1 cellular context compared by ENCODE assay signal in the genomic region with DNA sequence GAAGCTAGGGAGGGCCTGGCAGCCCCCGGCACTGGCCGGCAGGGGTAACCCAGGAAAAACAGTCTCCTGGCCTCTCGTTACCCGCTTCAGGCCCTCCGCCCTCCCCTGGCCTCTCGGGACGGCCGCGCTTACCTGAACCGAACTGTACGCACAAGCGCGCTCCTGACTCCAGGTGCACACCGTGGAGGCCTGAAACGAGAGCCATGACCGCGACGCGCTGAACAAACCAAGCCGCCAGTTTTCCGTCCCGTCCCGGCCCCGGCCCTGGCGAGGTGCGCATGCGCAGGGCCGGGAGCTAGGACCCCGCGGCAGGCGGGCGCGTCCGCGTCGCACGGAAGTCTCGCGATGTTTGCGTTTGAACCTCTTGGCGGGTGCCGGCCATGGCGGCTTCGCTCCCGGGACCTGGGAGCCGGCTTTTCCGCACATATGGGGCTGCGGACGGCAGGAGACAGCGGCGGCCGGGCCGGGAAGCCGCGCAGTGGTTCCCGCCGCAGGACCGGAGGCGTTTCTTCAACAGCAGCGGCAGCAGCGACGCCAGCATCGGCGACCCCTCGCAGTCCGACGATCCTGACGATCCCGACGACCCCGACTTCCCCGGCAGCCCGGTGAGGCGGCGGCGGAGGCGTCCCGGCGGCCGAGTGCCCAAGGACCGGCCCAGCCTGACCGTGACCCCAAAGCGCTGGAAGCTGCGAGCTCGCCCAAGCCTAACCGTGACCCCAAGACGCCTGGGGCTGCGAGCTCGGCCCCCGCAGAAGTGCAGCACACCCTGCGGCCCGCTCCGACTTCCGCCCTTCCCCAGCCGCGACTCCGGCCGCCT.
TF ChIP-seq lines count a peak whose summit lies in the region.

A gene (plus strand): TSS at position 348 of the 817 bp plus-strand sequence. CDS start 33 bp downstream, at position 381.

TF ChIP-seq in HepG2, 621 proteins besides CTCF, POLR2A, EP300 and RAD21 (continued from another document and continues in another):
- TF ChIP-seq, protein P1, sequence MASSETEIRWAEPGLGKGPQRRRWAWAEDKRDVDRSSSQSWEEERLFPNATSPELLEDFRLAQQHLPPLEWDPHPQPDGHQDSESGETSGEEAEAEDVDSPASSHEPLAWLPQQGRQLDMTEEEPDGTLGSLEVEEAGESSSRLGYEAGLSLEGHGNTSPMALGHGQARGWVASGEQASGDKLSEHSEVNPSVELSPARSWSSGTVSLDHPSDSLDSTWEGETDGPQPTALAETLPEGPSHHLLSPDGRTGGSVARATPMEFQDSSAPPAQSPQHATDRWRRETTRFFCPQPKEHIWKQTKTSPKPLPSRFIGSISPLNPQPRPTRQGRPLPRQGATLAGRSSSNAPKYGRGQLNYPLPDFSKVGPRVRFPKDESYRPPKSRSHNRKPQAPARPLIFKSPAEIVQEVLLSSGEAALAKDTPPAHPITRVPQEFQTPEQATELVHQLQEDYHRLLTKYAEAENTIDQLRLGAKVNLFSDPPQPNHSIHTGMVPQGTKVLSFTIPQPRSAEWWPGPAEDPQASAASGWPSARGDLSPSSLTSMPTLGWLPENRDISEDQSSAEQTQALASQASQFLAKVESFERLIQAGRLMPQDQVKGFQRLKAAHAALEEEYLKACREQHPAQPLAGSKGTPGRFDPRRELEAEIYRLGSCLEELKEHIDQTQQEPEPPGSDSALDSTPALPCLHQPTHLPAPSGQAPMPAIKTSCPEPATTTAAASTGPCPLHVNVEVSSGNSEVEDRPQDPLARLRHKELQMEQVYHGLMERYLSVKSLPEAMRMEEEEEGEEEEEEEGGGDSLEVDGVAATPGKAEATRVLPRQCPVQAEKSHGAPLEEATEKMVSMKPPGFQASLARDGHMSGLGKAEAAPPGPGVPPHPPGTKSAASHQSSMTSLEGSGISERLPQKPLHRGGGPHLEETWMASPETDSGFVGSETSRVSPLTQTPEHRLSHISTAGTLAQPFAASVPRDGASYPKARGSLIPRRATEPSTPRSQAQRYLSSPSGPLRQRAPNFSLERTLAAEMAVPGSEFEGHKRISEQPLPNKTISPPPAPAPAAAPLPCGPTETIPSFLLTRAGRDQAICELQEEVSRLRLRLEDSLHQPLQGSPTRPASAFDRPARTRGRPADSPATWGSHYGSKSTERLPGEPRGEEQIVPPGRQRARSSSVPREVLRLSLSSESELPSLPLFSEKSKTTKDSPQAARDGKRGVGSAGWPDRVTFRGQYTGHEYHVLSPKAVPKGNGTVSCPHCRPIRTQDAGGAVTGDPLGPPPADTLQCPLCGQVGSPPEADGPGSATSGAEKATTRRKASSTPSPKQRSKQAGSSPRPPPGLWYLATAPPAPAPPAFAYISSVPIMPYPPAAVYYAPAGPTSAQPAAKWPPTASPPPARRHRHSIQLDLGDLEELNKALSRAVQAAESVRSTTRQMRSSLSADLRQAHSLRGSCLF (CRISPR knock-in tag; IDR thresholded peaks at IDR 0.05; ENCODE audit: borderline replicate concordance), result no peak
- TF ChIP-seq, protein P2, sequence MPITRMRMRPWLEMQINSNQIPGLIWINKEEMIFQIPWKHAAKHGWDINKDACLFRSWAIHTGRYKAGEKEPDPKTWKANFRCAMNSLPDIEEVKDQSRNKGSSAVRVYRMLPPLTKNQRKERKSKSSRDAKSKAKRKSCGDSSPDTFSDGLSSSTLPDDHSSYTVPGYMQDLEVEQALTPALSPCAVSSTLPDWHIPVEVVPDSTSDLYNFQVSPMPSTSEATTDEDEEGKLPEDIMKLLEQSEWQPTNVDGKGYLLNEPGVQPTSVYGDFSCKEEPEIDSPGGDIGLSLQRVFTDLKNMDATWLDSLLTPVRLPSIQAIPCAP (CRISPR knock-in tag; IDR thresholded peaks at IDR 0.05; ENCODE audit: low read depth), result 0 out of 2 replicates have a peak, but pooled peaks have one; percentile 49
- TF ChIP-seq, protein P3, sequence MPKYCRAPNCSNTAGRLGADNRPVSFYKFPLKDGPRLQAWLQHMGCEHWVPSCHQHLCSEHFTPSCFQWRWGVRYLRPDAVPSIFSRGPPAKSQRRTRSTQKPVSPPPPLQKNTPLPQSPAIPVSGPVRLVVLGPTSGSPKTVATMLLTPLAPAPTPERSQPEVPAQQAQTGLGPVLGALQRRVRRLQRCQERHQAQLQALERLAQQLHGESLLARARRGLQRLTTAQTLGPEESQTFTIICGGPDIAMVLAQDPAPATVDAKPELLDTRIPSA (CRISPR knock-in tag; IDR thresholded peaks at IDR 0.05; ENCODE audit: borderline replicate concordance), result no peak; the same call in 1 of the 2 replicates
- TF ChIP-seq, protein P4, sequence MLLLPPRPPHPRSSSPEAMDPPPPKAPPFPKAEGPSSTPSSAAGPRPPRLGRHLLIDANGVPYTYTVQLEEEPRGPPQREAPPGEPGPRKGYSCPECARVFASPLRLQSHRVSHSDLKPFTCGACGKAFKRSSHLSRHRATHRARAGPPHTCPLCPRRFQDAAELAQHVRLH (CRISPR knock-in tag; IDR thresholded peaks at IDR 0.05; ENCODE audit: borderline replicate concordance, low read depth), result peak; percentile 95
- TF ChIP-seq, protein P5, sequence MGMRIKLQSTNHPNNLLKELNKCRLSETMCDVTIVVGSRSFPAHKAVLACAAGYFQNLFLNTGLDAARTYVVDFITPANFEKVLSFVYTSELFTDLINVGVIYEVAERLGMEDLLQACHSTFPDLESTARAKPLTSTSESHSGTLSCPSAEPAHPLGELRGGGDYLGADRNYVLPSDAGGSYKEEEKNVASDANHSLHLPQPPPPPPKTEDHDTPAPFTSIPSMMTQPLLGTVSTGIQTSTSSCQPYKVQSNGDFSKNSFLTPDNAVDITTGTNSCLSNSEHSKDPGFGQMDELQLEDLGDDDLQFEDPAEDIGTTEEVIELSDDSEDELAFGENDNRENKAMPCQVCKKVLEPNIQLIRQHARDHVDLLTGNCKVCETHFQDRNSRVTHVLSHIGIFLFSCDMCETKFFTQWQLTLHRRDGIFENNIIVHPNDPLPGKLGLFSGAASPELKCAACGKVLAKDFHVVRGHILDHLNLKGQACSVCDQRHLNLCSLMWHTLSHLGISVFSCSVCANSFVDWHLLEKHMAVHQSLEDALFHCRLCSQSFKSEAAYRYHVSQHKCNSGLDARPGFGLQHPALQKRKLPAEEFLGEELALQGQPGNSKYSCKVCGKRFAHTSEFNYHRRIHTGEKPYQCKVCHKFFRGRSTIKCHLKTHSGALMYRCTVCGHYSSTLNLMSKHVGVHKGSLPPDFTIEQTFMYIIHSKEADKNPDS (CRISPR knock-in tag; IDR thresholded peaks at IDR 0.05), result no peak
- 0 out of 2 replicates have a peak, but pooled peaks have one; percentile 32 for TF ChIP-seq PHF21A (CRISPR knock-in tag; IDR thresholded peaks at IDR 0.05)
- TF ChIP-seq KDM4B (CRISPR knock-in tag; IDR thresholded peaks at IDR 0.05), result no peak; the same call in 1 of the 2 replicates
- peak; percentile 63; the same call in 1 of the 2 replicates for TF ChIP-seq ZNF709 (CRISPR knock-in tag; IDR thresholded peaks at IDR 0.05)
- TF ChIP-seq ZNF337 (CRISPR knock-in tag; IDR thresholded peaks at IDR 0.05; ENCODE audit: borderline replicate concordance, low read depth), result peak; percentile 65; the same call in 1 of the 2 replicates
- TF ChIP-seq, protein P6, sequence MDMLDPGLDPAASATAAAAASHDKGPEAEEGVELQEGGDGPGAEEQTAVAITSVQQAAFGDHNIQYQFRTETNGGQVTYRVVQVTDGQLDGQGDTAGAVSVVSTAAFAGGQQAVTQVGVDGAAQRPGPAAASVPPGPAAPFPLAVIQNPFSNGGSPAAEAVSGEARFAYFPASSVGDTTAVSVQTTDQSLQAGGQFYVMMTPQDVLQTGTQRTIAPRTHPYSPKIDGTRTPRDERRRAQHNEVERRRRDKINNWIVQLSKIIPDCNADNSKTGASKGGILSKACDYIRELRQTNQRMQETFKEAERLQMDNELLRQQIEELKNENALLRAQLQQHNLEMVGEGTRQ (IDR thresholded peaks at IDR 0.05; ENCODE audit: low read depth, low read length), result no peak
- TF ChIP-seq, protein P6 (CRISPR knock-in tag; IDR thresholded peaks at IDR 0.05; ENCODE audit: borderline replicate concordance), result no peak
- TF ChIP-seq ZNF350 (CRISPR knock-in tag; IDR thresholded peaks at IDR 0.05; ENCODE audit: borderline replicate concordance, low read depth), result peak; percentile 70
- TF ChIP-seq ZNF530 (CRISPR knock-in tag; IDR thresholded peaks at IDR 0.05; ENCODE audit: low read depth), result no peak
- TF ChIP-seq ZNF883 (CRISPR knock-in tag; IDR thresholded peaks at IDR 0.05; ENCODE audit: not compliant biosample characterization), result peak; percentile 96
- peak; percentile 89; the same call in 1 of the 2 replicates for TF ChIP-seq TSC22D2 (CRISPR knock-in tag; IDR thresholded peaks at IDR 0.05; ENCODE audit: borderline replicate concordance)
- TF ChIP-seq, protein P7, sequence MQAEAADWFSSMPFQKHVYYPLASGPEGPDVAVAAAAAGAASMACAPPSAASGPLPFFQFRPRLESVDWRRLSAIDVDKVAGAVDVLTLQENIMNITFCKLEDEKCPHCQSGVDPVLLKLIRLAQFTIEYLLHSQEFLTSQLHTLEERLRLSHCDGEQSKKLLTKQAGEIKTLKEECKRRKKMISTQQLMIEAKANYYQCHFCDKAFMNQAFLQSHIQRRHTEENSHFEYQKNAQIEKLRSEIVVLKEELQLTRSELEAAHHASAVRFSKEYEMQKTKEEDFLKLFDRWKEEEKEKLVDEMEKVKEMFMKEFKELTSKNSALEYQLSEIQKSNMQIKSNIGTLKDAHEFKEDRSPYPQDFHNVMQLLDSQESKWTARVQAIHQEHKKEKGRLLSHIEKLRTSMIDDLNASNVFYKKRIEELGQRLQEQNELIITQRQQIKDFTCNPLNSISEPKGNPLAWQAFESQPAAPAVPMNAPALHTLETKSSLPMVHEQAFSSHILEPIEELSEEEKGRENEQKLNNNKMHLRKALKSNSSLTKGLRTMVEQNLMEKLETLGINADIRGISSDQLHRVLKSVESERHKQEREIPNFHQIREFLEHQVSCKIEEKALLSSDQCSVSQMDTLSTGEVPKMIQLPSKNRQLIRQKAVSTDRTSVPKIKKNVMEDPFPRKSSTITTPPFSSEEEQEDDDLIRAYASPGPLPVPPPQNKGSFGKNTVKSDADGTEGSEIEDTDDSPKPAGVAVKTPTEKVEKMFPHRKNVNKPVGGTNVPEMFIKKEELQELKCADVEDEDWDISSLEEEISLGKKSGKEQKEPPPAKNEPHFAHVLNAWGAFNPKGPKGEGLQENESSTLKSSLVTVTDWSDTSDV (CRISPR knock-in tag; IDR thresholded peaks at IDR 0.05), result no peak
- peak; percentile 65; the same call in 1 of the 2 replicates for TF ChIP-seq ZNF546 (CRISPR knock-in tag; conservative IDR thresholded peaks at IDR 0.05)
- TF ChIP-seq ZNF124 (CRISPR knock-in tag; IDR thresholded peaks at IDR 0.05), result peak; percentile 89
- peak; percentile 72; the same call in 1 of the 2 replicates for TF ChIP-seq ZZZ3 (CRISPR knock-in tag; IDR thresholded peaks at IDR 0.05; ENCODE audit: borderline replicate concordance)
- peak; percentile 98 for TF ChIP-seq KMT2A (CRISPR knock-in tag; IDR thresholded peaks at IDR 0.05)
- TF ChIP-seq, protein P8, sequence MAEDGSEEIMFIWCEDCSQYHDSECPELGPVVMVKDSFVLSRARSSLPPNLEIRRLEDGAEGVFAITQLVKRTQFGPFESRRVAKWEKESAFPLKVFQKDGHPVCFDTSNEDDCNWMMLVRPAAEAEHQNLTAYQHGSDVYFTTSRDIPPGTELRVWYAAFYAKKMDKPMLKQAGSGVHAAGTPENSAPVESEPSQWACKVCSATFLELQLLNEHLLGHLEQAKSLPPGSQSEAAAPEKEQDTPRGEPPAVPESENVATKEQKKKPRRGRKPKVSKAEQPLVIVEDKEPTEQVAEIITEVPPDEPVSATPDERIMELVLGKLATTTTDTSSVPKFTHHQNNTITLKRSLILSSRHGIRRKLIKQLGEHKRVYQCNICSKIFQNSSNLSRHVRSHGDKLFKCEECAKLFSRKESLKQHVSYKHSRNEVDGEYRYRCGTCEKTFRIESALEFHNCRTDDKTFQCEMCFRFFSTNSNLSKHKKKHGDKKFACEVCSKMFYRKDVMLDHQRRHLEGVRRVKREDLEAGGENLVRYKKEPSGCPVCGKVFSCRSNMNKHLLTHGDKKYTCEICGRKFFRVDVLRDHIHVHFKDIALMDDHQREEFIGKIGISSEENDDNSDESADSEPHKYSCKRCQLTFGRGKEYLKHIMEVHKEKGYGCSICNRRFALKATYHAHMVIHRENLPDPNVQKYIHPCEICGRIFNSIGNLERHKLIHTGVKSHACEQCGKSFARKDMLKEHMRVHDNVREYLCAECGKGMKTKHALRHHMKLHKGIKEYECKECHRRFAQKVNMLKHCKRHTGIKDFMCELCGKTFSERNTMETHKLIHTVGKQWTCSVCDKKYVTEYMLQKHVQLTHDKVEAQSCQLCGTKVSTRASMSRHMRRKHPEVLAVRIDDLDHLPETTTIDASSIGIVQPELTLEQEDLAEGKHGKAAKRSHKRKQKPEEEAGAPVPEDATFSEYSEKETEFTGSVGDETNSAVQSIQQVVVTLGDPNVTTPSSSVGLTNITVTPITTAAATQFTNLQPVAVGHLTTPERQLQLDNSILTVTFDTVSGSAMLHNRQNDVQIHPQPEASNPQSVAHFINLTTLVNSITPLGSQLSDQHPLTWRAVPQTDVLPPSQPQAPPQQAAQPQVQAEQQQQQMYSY (CRISPR knock-in tag; IDR thresholded peaks at IDR 0.05), result peak; percentile 81
- peak; percentile 100 for TF ChIP-seq ZMYM4 (CRISPR knock-in tag; IDR thresholded peaks at IDR 0.05)
- TF ChIP-seq ZBTB21 (CRISPR knock-in tag; IDR thresholded peaks at IDR 0.05), result no peak
- peak; percentile 73; the same call in 1 of the 2 replicates for TF ChIP-seq ZNF34 (CRISPR knock-in tag; IDR thresholded peaks at IDR 0.05; ENCODE audit: borderline replicate concordance)
- peak; percentile 50; the same call in 1 of the 2 replicates for TF ChIP-seq PAX8 (CRISPR knock-in tag; IDR thresholded peaks at IDR 0.05; ENCODE audit: borderline replicate concordance)
- TF ChIP-seq, protein P9, sequence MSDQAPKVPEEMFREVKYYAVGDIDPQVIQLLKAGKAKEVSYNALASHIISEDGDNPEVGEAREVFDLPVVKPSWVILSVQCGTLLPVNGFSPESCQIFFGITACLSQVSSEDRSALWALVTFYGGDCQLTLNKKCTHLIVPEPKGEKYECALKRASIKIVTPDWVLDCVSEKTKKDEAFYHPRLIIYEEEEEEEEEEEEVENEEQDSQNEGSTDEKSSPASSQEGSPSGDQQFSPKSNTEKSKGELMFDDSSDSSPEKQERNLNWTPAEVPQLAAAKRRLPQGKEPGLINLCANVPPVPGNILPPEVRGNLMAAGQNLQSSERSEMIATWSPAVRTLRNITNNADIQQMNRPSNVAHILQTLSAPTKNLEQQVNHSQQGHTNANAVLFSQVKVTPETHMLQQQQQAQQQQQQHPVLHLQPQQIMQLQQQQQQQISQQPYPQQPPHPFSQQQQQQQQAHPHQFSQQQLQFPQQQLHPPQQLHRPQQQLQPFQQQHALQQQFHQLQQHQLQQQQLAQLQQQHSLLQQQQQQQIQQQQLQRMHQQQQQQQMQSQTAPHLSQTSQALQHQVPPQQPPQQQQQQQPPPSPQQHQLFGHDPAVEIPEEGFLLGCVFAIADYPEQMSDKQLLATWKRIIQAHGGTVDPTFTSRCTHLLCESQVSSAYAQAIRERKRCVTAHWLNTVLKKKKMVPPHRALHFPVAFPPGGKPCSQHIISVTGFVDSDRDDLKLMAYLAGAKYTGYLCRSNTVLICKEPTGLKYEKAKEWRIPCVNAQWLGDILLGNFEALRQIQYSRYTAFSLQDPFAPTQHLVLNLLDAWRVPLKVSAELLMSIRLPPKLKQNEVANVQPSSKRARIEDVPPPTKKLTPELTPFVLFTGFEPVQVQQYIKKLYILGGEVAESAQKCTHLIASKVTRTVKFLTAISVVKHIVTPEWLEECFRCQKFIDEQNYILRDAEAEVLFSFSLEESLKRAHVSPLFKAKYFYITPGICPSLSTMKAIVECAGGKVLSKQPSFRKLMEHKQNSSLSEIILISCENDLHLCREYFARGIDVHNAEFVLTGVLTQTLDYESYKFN (CRISPR knock-in tag; conservative IDR thresholded peaks at IDR 0.05), result peak; percentile 34; the same call in 1 of the 2 replicates
- no peak for TF ChIP-seq ISX (CRISPR knock-in tag; conservative IDR thresholded peaks at IDR 0.05)
